ENCODE assay signal across 8 cellular contexts in genomic region chr7:48088559-48089414, GRCh38. TPM values are rescaled to one million over a fixed set of nuclear protein-coding genes. Genes with fewer than 3 reads are reported as not detected.
DNase-seq lines count a peak whose midpoint lies in the region; ATAC-seq and TF ChIP-seq lines count a peak whose summit lies in the region.

Gene UPP1, plus strand, starts transcription at chr7:48089265. Its CDS starts 5,519 bp downstream, at chr7:48094784.

- peak within 1 kb of the TSS; percentile 77 for H2AK5ac ChIP-seq in neuronal stem cell (ENCODE audit: low read depth, low read length)

- peak within 1 kb of the TSS; percentile 83 for H3K4me2 ChIP-seq in neuronal stem cell (ENCODE audit: insufficient read depth, low read length, poor library complexity, severe bottlenecking)

- peak within 1 kb of the TSS; percentile 94 for H3K27ac ChIP-seq in SJCRH30
- peak within 1 kb of the TSS; percentile 97 for H3K27ac ChIP-seq in foreskin keratinocyte
- peak within 1 kb of the TSS; percentile 84 for H3K27ac ChIP-seq in neuronal stem cell (replicated peaks; ENCODE audit: low read length)

- no CpG with 5 or more reads among the region's 66 CpGs for WGBS in neuronal stem cell (ENCODE audit: extremely low coverage in 2 of 2, insufficient read length in 2 of 2, insufficient replicate concordance in 1 of 2), 2 donors

- peak within 1 kb of the TSS; percentile 63 for H2BK12ac ChIP-seq in neuronal stem cell (ENCODE audit: low read length)

- H3K18ac ChIP-seq in neuronal stem cell (ENCODE audit: low read length): peak within 1 kb of the TSS; percentile 99

- H2AFZ ChIP-seq in neuronal stem cell (ENCODE audit: low read length): peak within 1 kb of the TSS; percentile 100

- peak within 1 kb of the TSS; percentile 59 for H3K4me3 ChIP-seq in SJCRH30
- peak within 1 kb of the TSS; percentile 89 to 92 for H3K4me3 ChIP-seq in neuronal stem cell (ENCODE audit: low read length in 2 of 2)

- peak within 1 kb of the TSS; percentile 91 for H3K9ac ChIP-seq in neuronal stem cell (ENCODE audit: low read depth, low read length, poor library complexity)

- peak within 1 kb of the TSS; percentile 89 for H2BK5ac ChIP-seq in neuronal stem cell (ENCODE audit: low read length)

- peak within 1 kb of the TSS; percentile 100 for H3K23ac ChIP-seq in neuronal stem cell (ENCODE audit: low read depth, low read length, poor library complexity)

- H3K9me3 ChIP-seq in SJCRH30 (replicated peaks) (no peaks in the 10 kb centered on the region), neuronal stem cell (replicated peaks in 1 of 2; ENCODE audit: control insufficient read depth in 2 of 2, insufficient read depth in 1 of 2, low read depth in 1 of 2, low read length in 2 of 2) (no peaks in the 10 kb centered on the region)

- H4K91ac ChIP-seq in neuronal stem cell (ENCODE audit: low read depth, low read length, poor library complexity): peak within 1 kb of the TSS; percentile 22

- ATAC-seq in GM21619 (IDR thresholded peaks at IDR 0.05; ENCODE audit: unreplicated experiment) (peak; percentile 51), foreskin keratinocyte (peak; percentile 69)

- no peak within 1 kb of the TSS for H4K8ac ChIP-seq in neuronal stem cell (ENCODE audit: low read depth, low read length)

- TF ChIP-seq EP300 in Ishikawa (IDR thresholded peaks at IDR 0.05; ENCODE audit: borderline replicate concordance): no peak

- no peaks in the 10 kb centered on the region for H3K79me1 ChIP-seq in neuronal stem cell (ENCODE audit: low read depth, low read length)

- H2BK15ac ChIP-seq in neuronal stem cell (ENCODE audit: low read length): peak within 1 kb of the TSS; percentile 63

- H3K4me1 ChIP-seq in SJCRH30: peaks cover 27% of the 10 kb centered on the region
- peaks cover 39% of the 10 kb centered on the region for H3K4me1 ChIP-seq in foreskin keratinocyte
- peaks cover 3 to 16% of the 10 kb centered on the region in 2 donors for H3K4me1 ChIP-seq in neuronal stem cell (ENCODE audit: control insufficient read depth in 2 of 2, insufficient read depth in 1 of 2, low read depth in 1 of 2, low read length in 2 of 2)

- no peak within 1 kb of the TSS for H3K4ac ChIP-seq in neuronal stem cell (ENCODE audit: low read length)

- H3K14ac ChIP-seq in neuronal stem cell (ENCODE audit: low read length): peak within 1 kb of the TSS; percentile 28

- H3K36me3 ChIP-seq in SJCRH30: no peaks in the 10 kb centered on the region
- peaks cover 4 to 25% of the 10 kb centered on the region in 2 donors for H3K36me3 ChIP-seq in neuronal stem cell (replicated peaks in 1 of 2; ENCODE audit: control insufficient read depth in 2 of 2, insufficient read depth in 2 of 2, low read length in 2 of 2)

- no peak for TF ChIP-seq RAD21 in Ishikawa (IDR thresholded peaks at IDR 0.05; ENCODE audit: low read depth)

- peak within 1 kb of the TSS; percentile 75 for H2BK120ac ChIP-seq in neuronal stem cell (ENCODE audit: low read depth, low read length)

- H3K27me3 ChIP-seq in SJCRH30: no peaks in the 10 kb centered on the region
- H3K27me3 ChIP-seq in foreskin keratinocyte: no peaks in the 10 kb centered on the region
- no peaks in the 10 kb centered on the region for H3K27me3 ChIP-seq in neuronal stem cell (ENCODE audit: control insufficient read depth in 3 of 3, insufficient read depth in 3 of 3, low read depth in 1 of 3, low read length in 3 of 3)

- TF ChIP-seq CTCF in foreskin keratinocyte (conservative IDR thresholded peaks at IDR 0.05) (no peak), subcutaneous adipose tissue (IDR thresholded peaks at IDR 0.05; ENCODE audit: low read depth) (no peak)

- DNase-seq in DMS79 (lab: John Stamatoyannopoulos, UW): peak; percentile 36
- peak; percentile 83 for DNase-seq in SJCRH30
- peak; percentile 86 for DNase-seq in activated gamma-delta T cell treated with anti-CD3 and anti-CD28 coated beads, Interleukin-2, amount 50 U/mL, for 16 hours (ENCODE audit: low read depth)
- DNase-seq in foreskin keratinocyte: peak; percentile 92 to 95
- DNase-seq in neuronal stem cell (ENCODE audit: low spot score): peak; percentile 79

TF ChIP-seq in Ishikawa, 13 proteins besides CTCF, POLR2A, EP300 and RAD21:
- TF ChIP-seq CREB1 (IDR thresholded peaks at IDR 0.05; ENCODE audit: low read depth) (no peak), ZBTB7A (IDR thresholded peaks at IDR 0.05; ENCODE audit: low read depth) (no peak), EGR1 (IDR thresholded peaks at IDR 0.05) (no peak), TCF12 (IDR thresholded peaks at IDR 0.05; ENCODE audit: low read depth) (peak; percentile 32), FOXM1 (IDR thresholded peaks at IDR 0.05; ENCODE audit: borderline replicate concordance, low read depth) (0 out of 2 replicates have a peak, but pooled peaks have one; percentile 38), YY1 (IDR thresholded peaks at IDR 0.05; ENCODE audit: low read depth) (peak; percentile 52; the same call in 1 of the 2 replicates), TEAD4 (IDR thresholded peaks at IDR 0.05) (no peak), CEBPB (IDR thresholded peaks at IDR 0.05) (peak; percentile 39; the same call in 1 of the 2 replicates), TAF1 (IDR thresholded peaks at IDR 0.05; ENCODE audit: low read depth) (peak; percentile 61; the same call in 1 of the 2 replicates), NFIC (IDR thresholded peaks at IDR 0.05) (peak; percentile 65)
- TF ChIP-seq, protein P1, sequence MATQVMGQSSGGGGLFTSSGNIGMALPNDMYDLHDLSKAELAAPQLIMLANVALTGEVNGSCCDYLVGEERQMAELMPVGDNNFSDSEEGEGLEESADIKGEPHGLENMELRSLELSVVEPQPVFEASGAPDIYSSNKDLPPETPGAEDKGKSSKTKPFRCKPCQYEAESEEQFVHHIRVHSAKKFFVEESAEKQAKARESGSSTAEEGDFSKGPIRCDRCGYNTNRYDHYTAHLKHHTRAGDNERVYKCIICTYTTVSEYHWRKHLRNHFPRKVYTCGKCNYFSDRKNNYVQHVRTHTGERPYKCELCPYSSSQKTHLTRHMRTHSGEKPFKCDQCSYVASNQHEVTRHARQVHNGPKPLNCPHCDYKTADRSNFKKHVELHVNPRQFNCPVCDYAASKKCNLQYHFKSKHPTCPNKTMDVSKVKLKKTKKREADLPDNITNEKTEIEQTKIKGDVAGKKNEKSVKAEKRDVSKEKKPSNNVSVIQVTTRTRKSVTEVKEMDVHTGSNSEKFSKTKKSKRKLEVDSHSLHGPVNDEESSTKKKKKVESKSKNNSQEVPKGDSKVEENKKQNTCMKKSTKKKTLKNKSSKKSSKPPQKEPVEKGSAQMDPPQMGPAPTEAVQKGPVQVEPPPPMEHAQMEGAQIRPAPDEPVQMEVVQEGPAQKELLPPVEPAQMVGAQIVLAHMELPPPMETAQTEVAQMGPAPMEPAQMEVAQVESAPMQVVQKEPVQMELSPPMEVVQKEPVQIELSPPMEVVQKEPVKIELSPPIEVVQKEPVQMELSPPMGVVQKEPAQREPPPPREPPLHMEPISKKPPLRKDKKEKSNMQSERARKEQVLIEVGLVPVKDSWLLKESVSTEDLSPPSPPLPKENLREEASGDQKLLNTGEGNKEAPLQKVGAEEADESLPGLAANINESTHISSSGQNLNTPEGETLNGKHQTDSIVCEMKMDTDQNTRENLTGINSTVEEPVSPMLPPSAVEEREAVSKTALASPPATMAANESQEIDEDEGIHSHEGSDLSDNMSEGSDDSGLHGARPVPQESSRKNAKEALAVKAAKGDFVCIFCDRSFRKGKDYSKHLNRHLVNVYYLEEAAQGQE (IDR thresholded peaks at IDR 0.05; ENCODE audit: low read depth): no peak
- TF ChIP-seq, protein P2, sequence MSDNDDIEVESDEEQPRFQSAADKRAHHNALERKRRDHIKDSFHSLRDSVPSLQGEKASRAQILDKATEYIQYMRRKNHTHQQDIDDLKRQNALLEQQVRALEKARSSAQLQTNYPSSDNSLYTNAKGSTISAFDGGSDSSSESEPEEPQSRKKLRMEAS (IDR thresholded peaks at IDR 0.05): peak; percentile 33
- TF ChIP-seq, protein P3, sequence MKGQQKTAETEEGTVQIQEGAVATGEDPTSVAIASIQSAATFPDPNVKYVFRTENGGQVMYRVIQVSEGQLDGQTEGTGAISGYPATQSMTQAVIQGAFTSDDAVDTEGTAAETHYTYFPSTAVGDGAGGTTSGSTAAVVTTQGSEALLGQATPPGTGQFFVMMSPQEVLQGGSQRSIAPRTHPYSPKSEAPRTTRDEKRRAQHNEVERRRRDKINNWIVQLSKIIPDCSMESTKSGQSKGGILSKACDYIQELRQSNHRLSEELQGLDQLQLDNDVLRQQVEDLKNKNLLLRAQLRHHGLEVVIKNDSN (IDR thresholded peaks at IDR 0.05): peak; percentile 48; the same call in 1 of the 2 replicates

RNA-seq across cellular contexts. Expression of gene UPP1, which starts in this region (rescaled TPM):
- 2.4 and 3.7 TPM in 2 replicates for total RNA-seq in SJCRH30 (2014; rRNA removed; shearing (Covaris generic))
- total RNA-seq in foreskin keratinocyte (165 and 226 TPM in 2 replicates), subcutaneous adipose tissue (10 to 100 TPM; 11.6 to 50.5 (median 27.3) TPM)
- 232 and 331 TPM in 2 replicates for polyA plus RNA-seq in foreskin keratinocyte
- polyA plus RNA-seq in neuronal stem cell (2013, experiment 1 of 2): 25.1 TPM
- polyA plus RNA-seq in neuronal stem cell (2013, experiment 2 of 2): 23.8 TPM

Comparison
In these comparisons a context has a peak if more than half of its experiments do, and no peak if none do; other contexts are left out.
1. Peak in every context shown above with its lines: DNase-seq, ATAC-seq, H3K4me3 ChIP-seq and H3K27ac ChIP-seq.
2. DNase-seq: peak in every context shown above with its lines; median percentile 94 in foreskin keratinocyte; 86 in activated gamma-delta T cell treated with anti-CD3 and anti-CD28 coated beads, Interleukin-2, amount 50 U/mL, for 16 hours; 83 in SJCRH30; 79 in neuronal stem cell; 36 in DMS79.